8 cellular contexts compared by ENCODE assay signal in genomic region chr10:110137142-110137545, GRCh38.
DNase-seq lines count a peak whose midpoint lies in the region; ATAC-seq and TF ChIP-seq lines count a peak whose summit lies in the region.

No MANE protein-coding gene starts in this region.

- H3K27me3 ChIP-seq in endodermal cell (ENCODE audit: control insufficient read depth, insufficient read depth, low read length, poor library complexity, severe bottlenecking) (no peaks in the 10 kb centered on the region), aorta (ENCODE audit: control insufficient read depth in 1 of 2, insufficient read depth in 2 of 2, low read length in 1 of 2) (no peaks in the 10 kb centered on the region)

- H3K27ac Mint-ChIP-seq in endodermal cell (no peak overlapping the region), mesothelial cell of epicardium (no peak overlapping the region)

- TF ChIP-seq CTCF in NB4 (IDR thresholded peaks at IDR 0.05; ENCODE audit: low read depth, low read length) = peak; percentile 64
- TF ChIP-seq CTCF in endodermal cell (conservative IDR thresholded peaks at IDR 0.05) = peak; percentile 91
- peak; percentile 99 for TF ChIP-seq CTCF in mesothelial cell of epicardium (IDR thresholded peaks at IDR 0.05; ENCODE audit: unreplicated experiment)

- no peak overlapping the region for H3K4me3 Mint-ChIP-seq in endodermal cell
- no peak overlapping the region for H3K4me3 Mint-ChIP-seq in mesothelial cell of epicardium

- peak; percentile 93 for ATAC-seq in aorta (ENCODE audit: low FRiP score)

- H3K4me3 ChIP-seq in NB4 (ENCODE audit: low read depth, low read length) (peak overlapping the region; percentile 50), endodermal cell (ENCODE audit: low read length) (no peak overlapping the region), aorta (ENCODE audit: low read length in 2 of 2) (no peak overlapping the region)

- H3K9me3 Mint-ChIP-seq in endodermal cell (no peaks in the 10 kb centered on the region), mesothelial cell of epicardium (no peaks in the 10 kb centered on the region)

- H3K36me3 ChIP-seq in endodermal cell (ENCODE audit: control insufficient read depth, insufficient read depth, low read length) (peaks cover 32% of the 10 kb centered on the region), aorta (ENCODE audit: control insufficient read depth in 1 of 2, insufficient read depth in 2 of 2, low read length in 1 of 2) (peaks cover 0 to 2% of the 10 kb centered on the region in 2 donors)

- no peak overlapping the region for H3K9ac ChIP-seq in endodermal cell (ENCODE audit: extremely low read depth, low read length, poor library complexity, severe bottlenecking)

- H3K27me3 Mint-ChIP-seq in endodermal cell (ENCODE audit: insufficient read depth) (peaks cover 2% of the 10 kb centered on the region), mesothelial cell of epicardium (ENCODE audit: low read depth) (no peaks in the 10 kb centered on the region)

- peaks cover 4% of the 10 kb centered on the region for H3K4me1 Mint-ChIP-seq in endodermal cell
- peaks cover 8% of the 10 kb centered on the region for H3K4me1 Mint-ChIP-seq in mesothelial cell of epicardium

- intact Hi-C loops in aorta (cut with DNase I) = loop anchor here (5.0 to 10.0 kb wide), 7 partner anchors 70 to 420 kb away; partner anchors contain the start of gene MXI1 (in 1 of the 2)

- no peaks in the 10 kb centered on the region for H3K9me3 ChIP-seq in endodermal cell (ENCODE audit: control insufficient read depth, low read length)
- no peaks in the 10 kb centered on the region for H3K9me3 ChIP-seq in aorta (ENCODE audit: control insufficient read depth, low read length)

- H3K27ac ChIP-seq in endodermal cell (ENCODE audit: low read depth, low read length) (no peak overlapping the region), aorta (ENCODE audit: low read depth in 1 of 2, low read length in 2 of 2) (no peak overlapping the region)

- H3K4me1 ChIP-seq in endodermal cell (ENCODE audit: control insufficient read depth, insufficient read depth, low read length) (no peaks in the 10 kb centered on the region), aorta (ENCODE audit: control insufficient read depth in 1 of 2, insufficient read depth in 2 of 2, low read length in 2 of 2) (peaks cover 0 to 3% of the 10 kb centered on the region in 2 donors)

- 3 to 20% methylated on average over 1 to 2 of the region's 2 CpGs for WGBS in endodermal cell (ENCODE audit: insufficient coverage in 1 of 2, insufficient read length in 1 of 2), 2 experiments
- 0% methylated on average over 2 of the region's 2 CpGs for WGBS in aorta, 2 donors

- H3K36me3 Mint-ChIP-seq in endodermal cell (ENCODE audit: low read depth) (peaks cover 21% of the 10 kb centered on the region), mesothelial cell of epicardium (peaks cover 8% of the 10 kb centered on the region)

- DNase-seq in NCI-H1436 (lab: John Stamatoyannopoulos, UW) (peak; percentile 57), NCI-H1436 treated with DMSO at 0.1 percent for 48 hours (lab: John Stamatoyannopoulos, UW) (no peak), H4 (ENCODE audit: low spot score) (peak; percentile 80), NB4 (ENCODE audit: low read depth) (peak; percentile 91), SKM-1 treated with dmso at 0.1 percent for 144 hours (lab: John Stamatoyannopoulos, UW; ENCODE audit: unreplicated experiment) (peak; percentile 92), endodermal cell (no peak), mesothelial cell of epicardium (ENCODE audit: low spot score in 2 of 2, unreplicated experiment in 2 of 2) (no peak), aorta (no peak)

- TF ChIP-seq POLR2A in NB4 (IDR thresholded peaks at IDR 0.05; ENCODE audit: extremely low read depth, insufficient read length) = no peak

Comparison
In these comparisons a context has a peak if more than half of its experiments do, and no peak if none do; other contexts are left out.
1. DNase-seq: peak in NCI-H1436 (single experiment), H4 (single experiment), NB4 (single experiment) and SKM-1 treated with dmso at 0.1 percent for 144 hours (single experiment); none in NCI-H1436 treated with DMSO at 0.1 percent for 48 hours (single experiment), endodermal cell (single experiment), mesothelial cell of epicardium (0 of 2) and aorta (0 of 2).
2. Peak in every context shown above with its lines, with median percentiles within 50 percentile points of each other: CTCF ChIP-seq.